Comparison of ENCODE assay signal across 14 cellular contexts in genomic region chr20:641516-641913, GRCh38. TPM values are rescaled to one million over a fixed set of nuclear protein-coding genes. Genes with fewer than 3 reads are reported as not detected.
DNase-seq lines count a peak whose midpoint lies in the region; ATAC-seq and TF ChIP-seq lines count a peak whose summit lies in the region.
"Had no signal": no experiment of that assay in that cellular context is flagged by ENCODE, and none has a peak within 500 bp of the region (broad histone marks: within the 10 kb centered on the region; RNA-seq: fewer than 3 reads in every experiment).

No MANE protein-coding gene starts in this region.

- peak; percentile 65 for DNase-seq in A673 (ENCODE audit: low spot score)
- peak; percentile 50 for DNase-seq in Daoy (ENCODE audit: low read depth)
- no peak for DNase-seq in immature natural killer cell
- DNase-seq in COLO668 (lab: John Stamatoyannopoulos, UW; ENCODE audit: unreplicated experiment): no peak
- DNase-seq in tibial artery: no peak
- DNase-seq: activated B cell treated with CpG ODN at 0.5 μM for 24 hours; activated T-cell treated with anti-CD3 and anti-CD28 coated beads, Interleukin-2, amount 50 U/mL, for 72 hours had no signal

- no peaks in the 10 kb centered on the region for H3K9me3 Mint-ChIP-seq in immature natural killer cell
- H3K9me3 Mint-ChIP-seq: activated B cell treated with CpG ODN at 0.5 μM for 24 hours; activated T-cell treated with anti-CD3 and anti-CD28 coated beads, Interleukin-2, amount 50 U/mL, for 72 hours had no signal

- H3K27me3 ChIP-seq in A673 (replicated peaks; ENCODE audit: insufficient read depth, low read depth, low read length, poor library complexity) (no peaks in the 10 kb centered on the region), tibial artery (peaks cover 0 to 28% of the 10 kb centered on the region in 2 donors), gastroesophageal sphincter (peaks cover 30% of the 10 kb centered on the region)
- H3K27me3 ChIP-seq: breast epithelium, vagina had no signal

- H3K4me1 Mint-ChIP-seq in immature natural killer cell: peaks cover 17 to 21% of the 10 kb centered on the region in 2 donors

- peak overlapping the region; percentile 40 to 66 (median 56) for H3K4me3 Mint-ChIP-seq in immature natural killer cell
- H3K4me3 Mint-ChIP-seq: activated B cell treated with CpG ODN at 0.5 μM for 24 hours had no signal

- CTCF ChIA-PET in A673 (lab: Charles Lee): no interaction called here

- ATAC-seq in HG03521 (IDR thresholded peaks at IDR 0.05; ENCODE audit: unreplicated experiment): no peak
- ATAC-seq in gastroesophageal sphincter: no peak
- ATAC-seq: activated T-cell treated with anti-CD3 and anti-CD28 coated beads, Interleukin-2, amount 50 U/mL, for 72 hours had no signal

- 36 to 59% methylated on average over 3 to 4 of the region's 14 CpGs for WGBS in gastroesophageal sphincter (ENCODE audit: low coverage in 1 of 2), 2 donors

- H3K36me3 ChIP-seq in A673 (ENCODE audit: insufficient read depth, low read length, poor library complexity, severe bottlenecking) (no peaks in the 10 kb centered on the region), tibial artery (no peaks in the 10 kb centered on the region), gastroesophageal sphincter (peaks cover 0 to 2% of the 10 kb centered on the region in 2 donors)
- H3K36me3 ChIP-seq: breast epithelium, vagina had no signal

- POLR2A ChIA-PET in A673 (lab: Charles Lee; ENCODE audit: low non-redundant PET): no interaction called here

- H3K27ac ChIP-seq in A673 (ENCODE audit: low read depth, low read length, poor library complexity, severe bottlenecking): no peak overlapping the region
- H3K27ac ChIP-seq in tibial artery: no peak overlapping the region
- H3K27ac ChIP-seq in gastroesophageal sphincter: no peak overlapping the region
- H3K27ac ChIP-seq: KMS-11 had no signal

- peaks cover 0 to 8% (median 2%) of the 10 kb centered on the region in 3 donors for H3K27me3 Mint-ChIP-seq in immature natural killer cell (ENCODE audit: low read depth in 3 of 3)

- TF ChIP-seq EP300 in gastroesophageal sphincter (IDR thresholded peaks at IDR 0.05): no peak

- no TSS peak for BruUV-seq in A673 (replicated peaks; lab: Mats Ljungman, UMichigan)

- peak overlapping the region in 3 of 6 donors; percentile 53 to 75 (median 73) for H3K27ac Mint-ChIP-seq in immature natural killer cell
- H3K27ac Mint-ChIP-seq: activated B cell treated with CpG ODN at 0.5 μM for 24 hours; activated T-cell treated with anti-CD3 and anti-CD28 coated beads, Interleukin-2, amount 50 U/mL, for 72 hours had no signal

- H3K4me3 ChIP-seq in A673 (ENCODE audit: low read depth, low read length, poor library complexity, severe bottlenecking) (no peak overlapping the region), tibial artery (no peak overlapping the region), gastroesophageal sphincter (no peak overlapping the region)

- intact Hi-C loops in A673 (cut with micrococcal nuclease; ENCODE audit: unreplicated experiment): no loop called here
- intact Hi-C loops in tibial artery (cut with DNase I; ENCODE audit: low total_unique reads): loop anchor here (5.0 to 10.0 kb wide), 2 partner anchors 79 to 287 kb away; no protein-coding TSS in a partner anchor

- no peaks in the 10 kb centered on the region for H3K36me3 Mint-ChIP-seq in immature natural killer cell

- no peaks in the 10 kb centered on the region for H3K4me1 ChIP-seq in A673 (ENCODE audit: insufficient read depth, low read length, poor library complexity, severe bottlenecking)
- peaks cover 0 to 12% (median 8%) of the 10 kb centered on the region in 4 donors for H3K4me1 ChIP-seq in tibial artery
- H3K4me1 ChIP-seq in gastroesophageal sphincter: peaks cover 0 to 21% (median 5%) of the 10 kb centered on the region in 3 donors
- H3K4me1 ChIP-seq: breast epithelium had no signal

- TF ChIP-seq CTCF in A673 (conservative IDR thresholded peaks at IDR 0.05; ENCODE audit: low read depth, low read length) (no peak), tibial artery (IDR thresholded peaks at IDR 0.05) (no peak), gastroesophageal sphincter (IDR thresholded peaks at IDR 0.05) (no peak)

- no peaks in the 10 kb centered on the region for H3K9me3 ChIP-seq in A673 (ENCODE audit: low read depth, low read length, poor library complexity, severe bottlenecking)
- no peaks in the 10 kb centered on the region for H3K9me3 ChIP-seq in tibial artery
- H3K9me3 ChIP-seq in gastroesophageal sphincter: no peaks in the 10 kb centered on the region
- H3K9me3 ChIP-seq: breast epithelium, vagina had no signal

- TF ChIP-seq POLR2A in gastroesophageal sphincter (IDR thresholded peaks at IDR 0.05): no peak

TF ChIP-seq in PFSK-1, 5 proteins besides CTCF, POLR2A, EP300 and RAD21:
- TF ChIP-seq POLR2AphosphoS5 (IDR thresholded peaks at IDR 0.05; ENCODE audit: low read depth, low read length): no peak
- TF ChIP-seq FOXP2 (optimal IDR thresholded peaks at IDR 0.05; ENCODE audit: borderline replicate concordance, extremely low read depth, extremely low read length, insufficient read depth): peak; percentile 28
- TF ChIP-seq, protein P1, sequence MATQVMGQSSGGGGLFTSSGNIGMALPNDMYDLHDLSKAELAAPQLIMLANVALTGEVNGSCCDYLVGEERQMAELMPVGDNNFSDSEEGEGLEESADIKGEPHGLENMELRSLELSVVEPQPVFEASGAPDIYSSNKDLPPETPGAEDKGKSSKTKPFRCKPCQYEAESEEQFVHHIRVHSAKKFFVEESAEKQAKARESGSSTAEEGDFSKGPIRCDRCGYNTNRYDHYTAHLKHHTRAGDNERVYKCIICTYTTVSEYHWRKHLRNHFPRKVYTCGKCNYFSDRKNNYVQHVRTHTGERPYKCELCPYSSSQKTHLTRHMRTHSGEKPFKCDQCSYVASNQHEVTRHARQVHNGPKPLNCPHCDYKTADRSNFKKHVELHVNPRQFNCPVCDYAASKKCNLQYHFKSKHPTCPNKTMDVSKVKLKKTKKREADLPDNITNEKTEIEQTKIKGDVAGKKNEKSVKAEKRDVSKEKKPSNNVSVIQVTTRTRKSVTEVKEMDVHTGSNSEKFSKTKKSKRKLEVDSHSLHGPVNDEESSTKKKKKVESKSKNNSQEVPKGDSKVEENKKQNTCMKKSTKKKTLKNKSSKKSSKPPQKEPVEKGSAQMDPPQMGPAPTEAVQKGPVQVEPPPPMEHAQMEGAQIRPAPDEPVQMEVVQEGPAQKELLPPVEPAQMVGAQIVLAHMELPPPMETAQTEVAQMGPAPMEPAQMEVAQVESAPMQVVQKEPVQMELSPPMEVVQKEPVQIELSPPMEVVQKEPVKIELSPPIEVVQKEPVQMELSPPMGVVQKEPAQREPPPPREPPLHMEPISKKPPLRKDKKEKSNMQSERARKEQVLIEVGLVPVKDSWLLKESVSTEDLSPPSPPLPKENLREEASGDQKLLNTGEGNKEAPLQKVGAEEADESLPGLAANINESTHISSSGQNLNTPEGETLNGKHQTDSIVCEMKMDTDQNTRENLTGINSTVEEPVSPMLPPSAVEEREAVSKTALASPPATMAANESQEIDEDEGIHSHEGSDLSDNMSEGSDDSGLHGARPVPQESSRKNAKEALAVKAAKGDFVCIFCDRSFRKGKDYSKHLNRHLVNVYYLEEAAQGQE (IDR thresholded peaks at IDR 0.05; ENCODE audit: insufficient read depth in 1 of 2, low read depth in 2 of 2, low read length in 2 of 2): no peak

RNA-seq across cellular contexts. Expression of gene SRXN1, which starts 11.5 kb away (rescaled TPM):
- 11.5 and 11.9 TPM in 2 replicates for total RNA-seq in A673 (2021)
- total RNA-seq in Daoy (2014; rRNA removed; shearing (Covaris generic)): 66.1 and 77.0 TPM in 2 replicates
- 63.5 TPM for polyA plus RNA-seq in PFSK-1 (2012; ENCODE audit: insufficient read length, low read depth)
- 10 to 100 TPM; 23.1 to 44.6 (median 31.0) TPM for polyA plus RNA-seq in immature natural killer cell
- 10 to 100 TPM; 36.9 to 57.1 (median 38.0) TPM for total RNA-seq in gastroesophageal sphincter

RNA-seq across cellular contexts. Expression of gene TCF15, which starts 31.4 kb away (rescaled TPM):
- total RNA-seq in A673 (2021) (0.20 and 0.24 TPM in 2 replicates), gastroesophageal sphincter (1 to 10 TPM in 3 of 4 donors, not detected in 1; 3.0 to 6.6 (median 4.5) TPM)
- total RNA-seq in Daoy (2014; rRNA removed; shearing (Covaris generic)): 0.18 and 1.0 TPM in 2 replicates
- polyA plus RNA-seq in PFSK-1 (2012; ENCODE audit: insufficient read length, low read depth): 0.18 TPM
- not detected for polyA plus RNA-seq in immature natural killer cell
- total RNA-seq: activated B cell treated with CpG ODN at 0.5 μM for 24 hours; activated T-cell treated with anti-CD3 and anti-CD28 coated beads, Interleukin-2, amount 50 U/mL, for 72 hours; vagina had no signal

RNA-seq across cellular contexts. Expression of gene SCRT2, which starts 34.1 kb away (rescaled TPM):
- total RNA-seq in A673 (2021) (0.50 and 0.69 TPM in 2 replicates), gastroesophageal sphincter (not detected)
- total RNA-seq in Daoy (2014; rRNA removed; shearing (Covaris generic)): not detected in 2 replicates
- not detected for polyA plus RNA-seq in PFSK-1 (2012; ENCODE audit: insufficient read length, low read depth)
- polyA plus RNA-seq in immature natural killer cell: not detected
- total RNA-seq: activated B cell treated with CpG ODN at 0.5 μM for 24 hours; activated T-cell treated with anti-CD3 and anti-CD28 coated beads, Interleukin-2, amount 50 U/mL, for 72 hours; breast epithelium; skeletal muscle tissue; vagina had no signal

Comparison
In these comparisons a context has a peak if more than half of its experiments do, and no peak if none do; other contexts are left out.
1. DNase-seq: peak in A673 (single experiment) and Daoy (single experiment); none in immature natural killer cell (0 of 3), COLO668 (single experiment) and tibial artery (0 of 2).